Comparison of ENCODE assay signal across 1 cellular context in genomic region chr11:3205261-3206127, GRCh38.
TF ChIP-seq lines count a peak whose summit lies in the region.

No MANE protein-coding gene starts in this region.

TF ChIP-seq in H1, 55 proteins besides CTCF, POLR2A, EP300 and RAD21:
- TF ChIP-seq BACH1 (IDR thresholded peaks at IDR 0.05; ENCODE audit: low read length) = no peak
- no peak for TF ChIP-seq CHD1 (IDR thresholded peaks at IDR 0.05; ENCODE audit: low read depth, low read length)
- TF ChIP-seq NANOG (IDR thresholded peaks at IDR 0.05; ENCODE audit: insufficient read depth, low read depth, low read length, poor library complexity, severe bottlenecking) = no peak
- no peak for TF ChIP-seq GTF2F1 (IDR thresholded peaks at IDR 0.05; ENCODE audit: borderline replicate concordance, low read depth, low read length)
- TF ChIP-seq CREB1 (IDR thresholded peaks at IDR 0.05) = no peak
- no peak for TF ChIP-seq RNF2 (IDR thresholded peaks at IDR 0.05; ENCODE audit: borderline replicate concordance, low read depth, low read length, missing control alignments, poor library complexity, severe bottlenecking)
- TF ChIP-seq GABPA (IDR thresholded peaks at IDR 0.05; ENCODE audit: borderline replicate concordance, insufficient read depth, low read length) = no peak
- no peak for TF ChIP-seq SAP30 (IDR thresholded peaks at IDR 0.05; ENCODE audit: insufficient read depth, insufficient replicate concordance, low read length)
- TF ChIP-seq SIX5 (IDR thresholded peaks at IDR 0.05; ENCODE audit: low read depth, low read length) = no peak
- no peak for TF ChIP-seq TEAD4 (IDR thresholded peaks at IDR 0.05; ENCODE audit: low read depth, low read length)
- no peak for TF ChIP-seq SP4 (IDR thresholded peaks at IDR 0.05; ENCODE audit: low read length)
- TF ChIP-seq KDM5A (IDR thresholded peaks at IDR 0.05; ENCODE audit: low read length) = no peak
TF ChIP-seq in H1: peak in this region for 0.
